13 cellular contexts compared by ENCODE assay signal in the genomic region with DNA sequence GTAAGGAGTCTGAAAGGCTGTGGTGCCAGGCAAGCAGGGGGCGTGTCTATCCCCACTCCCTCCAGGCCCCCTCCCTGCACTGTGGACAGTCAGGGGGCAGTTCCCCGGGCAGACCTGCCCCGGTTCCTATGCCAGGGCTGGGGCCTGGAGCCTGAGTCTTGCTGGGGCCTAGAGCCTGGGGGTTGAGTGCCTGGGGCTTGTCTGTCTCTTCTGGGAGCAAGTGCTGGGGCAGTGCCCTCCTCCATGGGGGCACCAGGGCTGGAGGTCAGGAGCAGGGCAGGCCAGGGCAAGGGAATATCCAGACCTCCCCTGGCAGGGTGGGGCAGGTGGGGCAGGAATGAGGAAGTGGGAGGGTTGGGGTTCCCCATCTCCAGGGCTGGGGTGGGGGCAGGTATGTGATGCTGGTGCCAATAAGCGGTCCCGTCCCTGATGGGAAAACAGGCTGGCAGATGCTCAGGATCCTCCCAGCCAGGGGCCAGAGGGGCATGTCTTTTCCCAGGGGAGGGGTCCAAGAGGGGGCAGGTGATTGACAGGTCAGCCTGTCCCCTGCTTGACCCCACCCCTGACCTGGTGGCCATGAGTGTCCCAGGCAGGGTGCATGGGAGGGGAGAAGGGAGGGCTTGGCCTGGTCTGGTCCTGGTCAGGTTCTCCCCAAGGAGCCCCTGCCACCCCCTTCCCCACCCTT. TPM values are rescaled to one million over a fixed set of nuclear protein-coding genes. Genes with fewer than 3 reads are reported as not detected.
DNase-seq lines count a peak whose midpoint lies in the region; ATAC-seq and TF ChIP-seq lines count a peak whose summit lies in the region.
"Had no signal": no experiment of that assay in that cellular context is flagged by ENCODE, and none has a peak within 500 bp of the region (broad histone marks: within the 10 kb centered on the region; RNA-seq: fewer than 3 reads in every experiment).

No MANE protein-coding gene starts in this region.

- H3K4me2 ChIP-seq in mesendoderm (ENCODE audit: low read length), result no peak overlapping the region

- no peak overlapping the region for H2BK120ac ChIP-seq in mesendoderm (ENCODE audit: low read depth, low read length)

- H3K56ac ChIP-seq in mesendoderm (ENCODE audit: low read length), result peak overlapping the region; percentile 25

- H3K9me3 ChIP-seq in WERI-Rb-1 (ENCODE audit: severe bottlenecking) (no peaks in the 10 kb centered on the region), uterus (no peaks in the 10 kb centered on the region)

- peak overlapping the region; percentile 3 for H3K18ac ChIP-seq in mesendoderm (ENCODE audit: low read length)

- H3K23ac ChIP-seq in mesendoderm (ENCODE audit: low read length), result no peak overlapping the region

- no peaks in the 10 kb centered on the region for H3K27me3 ChIP-seq in WERI-Rb-1 (ENCODE audit: insufficient read depth, low read depth, severe bottlenecking)
- no peaks in the 10 kb centered on the region for H3K27me3 ChIP-seq in mesendoderm (ENCODE audit: insufficient read depth, low read length, poor library complexity)
- H3K27me3 ChIP-seq in uterus, result no peaks in the 10 kb centered on the region

- WGBS in mesendoderm (ENCODE audit: extremely low coverage, insufficient coverage, low lambda C conversion rate), result no CpG with 5 or more reads among the region's 5 CpGs

- no peak for TF ChIP-seq POLR2A in uterus (IDR thresholded peaks at IDR 0.05)

- H4K5ac ChIP-seq in mesendoderm (ENCODE audit: low read length), result no peak overlapping the region

- H3K4me1 ChIP-seq in mesendoderm (ENCODE audit: control insufficient read depth, low read depth, low read length) (peaks cover 3% of the 10 kb centered on the region), uterus (peaks cover 0 to 13% of the 10 kb centered on the region in 2 donors)

- DNase-seq in DMS 273 (lab: John Stamatoyannopoulos, UW; ENCODE audit: unreplicated experiment), result peak; percentile 71
- DNase-seq in DMS 273 treated with DMSO at 0.1 percent for 48 hours (lab: John Stamatoyannopoulos, UW), result no peak
- DNase-seq in WERI-Rb-1, result no peak
- no peak for DNase-seq in mesendoderm
- no peak for DNase-seq in uterus
- no peak for DNase-seq in COR-L47 (lab: John Stamatoyannopoulos, UW)
- DNase-seq in effector CD4-positive, alpha-beta T cell, result no peak
- DNase-seq: NCI-H1436 treated with DMSO at 0.1 percent for 48 hours had no signal

- H3K79me2 ChIP-seq in mesendoderm (ENCODE audit: control insufficient read depth, insufficient read depth, low read length), result no peaks in the 10 kb centered on the region

- no peak for ATAC-seq in HG03460 (IDR thresholded peaks at IDR 0.05; ENCODE audit: unreplicated experiment)

- H3K36me3 ChIP-seq in WERI-Rb-1, result no peaks in the 10 kb centered on the region
- no peaks in the 10 kb centered on the region for H3K36me3 ChIP-seq in mesendoderm (ENCODE audit: control insufficient read depth, insufficient read depth, low read length)
- no peaks in the 10 kb centered on the region for H3K36me3 ChIP-seq in uterus

- peak overlapping the region; percentile 73 for H3K27ac ChIP-seq in WERI-Rb-1
- no peak overlapping the region for H3K27ac ChIP-seq in mesendoderm (ENCODE audit: low read depth, low read length)
- peak overlapping the region; percentile 63 to 77 for H3K27ac ChIP-seq in uterus
- H3K27ac ChIP-seq: 22Rv1, VCaP had no signal

- no peak overlapping the region for H2AK5ac ChIP-seq in mesendoderm (ENCODE audit: low read length)

- no peak overlapping the region for H3K4ac ChIP-seq in mesendoderm (ENCODE audit: low read depth, low read length)

- TF ChIP-seq CTCF in WERI-Rb-1 (IDR thresholded peaks at IDR 0.05; ENCODE audit: low read depth, low read length) (no peak), uterus (IDR thresholded peaks at IDR 0.05) (no peak)

- no peak overlapping the region for H4K8ac ChIP-seq in mesendoderm (ENCODE audit: low read depth, low read length)

- intact Hi-C loops in uterus (cut with DNase I; ENCODE audit: low total_unique reads), result no loop called here

- no peak overlapping the region for H3K4me3 ChIP-seq in WERI-Rb-1 (ENCODE audit: low read depth, low read length)
- no peak overlapping the region for H3K4me3 ChIP-seq in mesendoderm (ENCODE audit: low read length)
- no peak overlapping the region for H3K4me3 ChIP-seq in uterus

- H3K79me1 ChIP-seq in mesendoderm (ENCODE audit: low read length), result no peaks in the 10 kb centered on the region

- H3K9ac ChIP-seq in mesendoderm (ENCODE audit: low read length), result no peak overlapping the region

- H2BK15ac ChIP-seq in mesendoderm (replicated peaks; ENCODE audit: low read depth), result no peak overlapping the region

- H2BK5ac ChIP-seq in mesendoderm (ENCODE audit: low read length), result no peak overlapping the region

RNA-seq across cellular contexts. Expression of gene TNFAIP2, which starts 11.8 kb away (rescaled TPM):
- polyA plus RNA-seq in mesendoderm (2013, experiment 1 of 2), result 30.9 TPM
- polyA plus RNA-seq in mesendoderm (2013, experiment 2 of 2), result 29.3 TPM
- 10 to 100 TPM; 29.4 to 81.4 (median 60.6) TPM for total RNA-seq in uterus

RNA-seq across cellular contexts. Expression of gene EXOC3L4, which starts 16.9 kb away (rescaled TPM):
- polyA plus RNA-seq in mesendoderm (2013, experiment 1 of 2), result 0.10 TPM
- not detected for polyA plus RNA-seq in mesendoderm (2013, experiment 2 of 2)
- total RNA-seq in uterus, result 1 to 10 TPM in 1 of 4 donors, under 1 TPM in 2, not detected in 1; under 0.01 to 5.6 (median 0.41) TPM
- total RNA-seq: dermis blood vessel endothelial cell had no signal

RNA-seq across cellular contexts. Expression of gene LBHD2, which starts 27.4 kb away (rescaled TPM):
- not detected for polyA plus RNA-seq in mesendoderm (2013, experiment 1 of 2)
- not detected for polyA plus RNA-seq in mesendoderm (2013, experiment 2 of 2)
- total RNA-seq in uterus, result not detected
- total RNA-seq: dermis blood vessel endothelial cell, right cardiac atrium had no signal
- polyA plus RNA-seq: right cardiac atrium had no signal

RNA-seq across cellular contexts. Expression of gene CDC42BPB, which starts 54.1 kb away (rescaled TPM):
- 49.9 TPM for polyA plus RNA-seq in mesendoderm (2013, experiment 1 of 2)
- polyA plus RNA-seq in mesendoderm (2013, experiment 2 of 2), result 48.4 TPM
- total RNA-seq in uterus, result 100 to 1,000 TPM in 2 of 4 donors, 10 to 100 TPM in 2; 80.6 to 157 (median 118) TPM
